ENCODE assay signal across 18 cellular contexts in the genomic region with DNA sequence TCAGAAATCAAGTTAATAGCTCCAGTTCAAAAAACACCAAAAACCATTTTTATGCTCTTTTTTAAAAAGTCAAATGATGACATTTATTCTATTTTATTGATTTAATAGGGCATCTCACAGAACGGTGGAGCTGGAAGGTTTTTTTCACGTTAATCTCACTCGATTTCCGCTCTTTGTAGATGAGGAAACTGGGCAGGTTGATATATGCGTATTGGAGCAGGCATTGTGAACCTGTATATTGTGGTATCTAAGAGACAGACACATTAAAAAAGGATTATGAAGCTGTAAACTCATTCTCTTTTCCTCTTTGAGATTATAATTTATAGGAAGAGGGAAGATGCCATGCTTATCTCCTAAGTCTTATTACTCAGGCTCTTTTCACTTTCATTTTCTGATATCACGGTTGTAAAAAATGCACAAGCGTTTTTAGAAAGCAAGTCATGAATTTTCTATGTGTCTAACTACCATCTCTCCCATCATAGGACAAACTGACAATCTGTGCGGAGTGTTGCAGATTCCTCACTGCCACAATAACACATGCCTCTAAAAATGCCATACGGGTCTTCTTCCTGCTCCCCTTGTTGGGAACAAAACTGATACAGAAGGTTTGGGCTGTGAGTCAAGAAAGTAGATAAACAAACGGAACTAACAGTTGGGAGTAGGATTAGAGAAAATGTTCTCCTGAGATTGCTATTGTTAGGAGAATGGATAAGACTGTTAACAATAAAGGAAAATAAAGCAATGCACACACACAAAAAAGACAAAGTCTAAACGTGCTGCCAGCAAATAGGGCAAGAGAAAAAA.
DNase-seq lines count a peak whose midpoint lies in the region; ATAC-seq and TF ChIP-seq lines count a peak whose summit lies in the region.
"Had no signal": no experiment of that assay in that cellular context is flagged by ENCODE, and none has a peak within 500 bp of the region (broad histone marks: within the 10 kb centered on the region; RNA-seq: fewer than 3 reads in every experiment).

No MANE protein-coding gene starts in this region.

- POLR2A ChIA-PET in activated CD4-positive, alpha-beta T cell treated with anti-CD3 and anti-CD28 coated beads, Interleukin-2, amount 10 ng/mL, durations not matched to agents 7 days and 5 days (lab: Charles Lee): no interaction called here

- H3K36me3 Mint-ChIP-seq in activated CD4-positive, alpha-beta T cell treated with anti-CD3 and anti-CD28 coated beads, Interleukin-2, amount 10 ng/mL, durations not matched to agents 7 days and 5 days (ENCODE audit: low read depth): no peaks in the 10 kb centered on the region

- ATAC-seq in foreskin keratinocyte: no peak
- ATAC-seq: SK-N-SH treated with all-trans-retinoic acid at 6 μM for 48 hours had no signal

- intact Hi-C loops in dorsolateral prefrontal cortex (cut with DNase I): no loop called here

- H3K27me3 ChIP-seq in OCI-LY3 (ENCODE audit: low read depth, low read length): no peaks in the 10 kb centered on the region
- no peaks in the 10 kb centered on the region for H3K27me3 ChIP-seq in muscle layer of duodenum (ENCODE audit: low read depth, low read length)
- no peaks in the 10 kb centered on the region for H3K27me3 ChIP-seq in dorsolateral prefrontal cortex
- no peaks in the 10 kb centered on the region for H3K27me3 ChIP-seq in foreskin keratinocyte
- H3K27me3 ChIP-seq: BLaER1 treated with 17β-estradiol and CSF1 and Interleukin-3, amounts not matched to agents 10 nM and 100 nM; brain microvascular endothelial cell had no signal

- peak overlapping the region; percentile 90 for H2AFZ ChIP-seq in OCI-LY3 (ENCODE audit: low read depth, low read length)

- peak overlapping the region; percentile 70 for H3K4me3 ChIP-seq in OCI-LY3 (ENCODE audit: low read length)
- peak overlapping the region; percentile 5 to 30 for H3K4me3 ChIP-seq in muscle layer of duodenum (ENCODE audit: low read depth in 1 of 2, low read length in 2 of 2)
- H3K4me3 ChIP-seq in dorsolateral prefrontal cortex: peak overlapping the region in 7 of 59 donors; percentile 5 to 22 (median 13)
- H3K4me3 ChIP-seq: BLaER1 treated with 17β-estradiol and CSF1 and Interleukin-3, amounts not matched to agents 10 nM and 100 nM had no signal

- H3K4me1 Mint-ChIP-seq in activated CD4-positive, alpha-beta T cell treated with anti-CD3 and anti-CD28 coated beads, Interleukin-2, amount 10 ng/mL, durations not matched to agents 7 days and 5 days: no peaks in the 10 kb centered on the region

- no peak overlapping the region for H3K4me3 Mint-ChIP-seq in activated CD4-positive, alpha-beta T cell treated with anti-CD3 and anti-CD28 coated beads, Interleukin-2, amount 10 ng/mL, durations not matched to agents 7 days and 5 days

- no peak overlapping the region for H3K27ac ChIP-seq in OCI-LY3 (ENCODE audit: low read length)
- peak overlapping the region; percentile 75 for H3K27ac ChIP-seq in cingulate gyrus (ENCODE audit: low read depth, low read length)
- no peak overlapping the region for H3K27ac ChIP-seq in muscle layer of duodenum (ENCODE audit: low read length)
- peak overlapping the region in 21 of 59 donors; percentile 5 to 69 (median 47) for H3K27ac ChIP-seq in dorsolateral prefrontal cortex
- no peak overlapping the region for H3K27ac ChIP-seq in foreskin keratinocyte
- H3K27ac ChIP-seq: BLaER1 treated with 17β-estradiol and CSF1 and Interleukin-3, amounts not matched to agents 10 nM and 100 nM; brain microvascular endothelial cell; WERI-Rb-1 had no signal

- H3K4me1 ChIP-seq in OCI-LY3 (ENCODE audit: low read length) (no peaks in the 10 kb centered on the region), muscle layer of duodenum (ENCODE audit: control insufficient read depth in 1 of 2, insufficient read depth in 2 of 2, low read length in 2 of 2) (no peaks in the 10 kb centered on the region), foreskin keratinocyte (no peaks in the 10 kb centered on the region)
- H3K4me1 ChIP-seq: BLaER1 treated with 17β-estradiol and CSF1 and Interleukin-3, amounts not matched to agents 10 nM and 100 nM had no signal

- TF ChIP-seq CTCF in OCI-LY3 (IDR thresholded peaks at IDR 0.05; ENCODE audit: low read depth, low read length) (no peak), dorsolateral prefrontal cortex (IDR thresholded peaks at IDR 0.05 in 54 of 56, conservative IDR thresholded peaks at IDR 0.05 in 2 of 56; ENCODE audit: low read depth in 1 of 56, partially characterized antibody in 56 of 56) (no peak), foreskin keratinocyte (conservative IDR thresholded peaks at IDR 0.05) (no peak)

- peak overlapping the region; percentile 62 for H3K4me2 ChIP-seq in OCI-LY3 (ENCODE audit: low read length)
- H3K4me2 ChIP-seq: BLaER1 treated with 17β-estradiol and CSF1 and Interleukin-3, amounts not matched to agents 10 nM and 100 nM had no signal

- peaks cover 2% of the 10 kb centered on the region for H3K9me3 Mint-ChIP-seq in activated CD4-positive, alpha-beta T cell treated with anti-CD3 and anti-CD28 coated beads, Interleukin-2, amount 10 ng/mL, durations not matched to agents 7 days and 5 days

- H3K9ac ChIP-seq in OCI-LY3 (ENCODE audit: low read length): peak overlapping the region; percentile 4; the same call in 1 of the 2 replicates
- H3K9ac ChIP-seq: BLaER1 treated with 17β-estradiol and CSF1 and Interleukin-3, amounts not matched to agents 10 nM and 100 nM had no signal

- H3K27ac Mint-ChIP-seq in activated CD4-positive, alpha-beta T cell treated with anti-CD3 and anti-CD28 coated beads, Interleukin-2, amount 10 ng/mL, durations not matched to agents 7 days and 5 days: no peak overlapping the region

- no peaks in the 10 kb centered on the region for H4K20me1 ChIP-seq in OCI-LY3 (ENCODE audit: insufficient read depth, low read length)
- H4K20me1 ChIP-seq: BLaER1 treated with 17β-estradiol and CSF1 and Interleukin-3, amounts not matched to agents 10 nM and 100 nM had no signal

- CTCF ChIA-PET in activated CD4-positive, alpha-beta T cell treated with anti-CD3 and anti-CD28 coated beads, Interleukin-2, amount 10 ng/mL, durations not matched to agents 7 days and 5 days (lab: Charles Lee): no interaction called here

- H3K9me3 ChIP-seq in OCI-LY3 (ENCODE audit: insufficient read depth, low read length) (peaks cover 2% of the 10 kb centered on the region; the same call in 1 of the 2 replicates), muscle layer of duodenum (ENCODE audit: control insufficient read depth in 1 of 2, low read length in 2 of 2) (no peaks in the 10 kb centered on the region)

- no peaks in the 10 kb centered on the region for H3K36me3 ChIP-seq in OCI-LY3 (replicated peaks; ENCODE audit: low read depth, low read length)
- H3K36me3 ChIP-seq in muscle layer of duodenum (ENCODE audit: control insufficient read depth in 1 of 2, insufficient read depth in 2 of 2, low read length in 2 of 2): no peaks in the 10 kb centered on the region
- H3K36me3 ChIP-seq: BLaER1 treated with 17β-estradiol and CSF1 and Interleukin-3, amounts not matched to agents 10 nM and 100 nM; brain microvascular endothelial cell; WERI-Rb-1 had no signal

- H3K27me3 Mint-ChIP-seq in activated CD4-positive, alpha-beta T cell treated with anti-CD3 and anti-CD28 coated beads, Interleukin-2, amount 10 ng/mL, durations not matched to agents 7 days and 5 days: no peaks in the 10 kb centered on the region

- DNase-seq in D341Med (ENCODE audit: low spot score): peak; percentile 13
- no peak for DNase-seq in dorsolateral prefrontal cortex
- DNase-seq in activated CD4-positive, CD25-positive, alpha-beta regulatory T cell (lab: John Stamatoyannopoulos, UW): no peak
- no peak for DNase-seq in foreskin keratinocyte
- DNase-seq in activated CD4-positive, alpha-beta T cell treated with anti-CD3 and anti-CD28 coated beads, Interleukin-2, amount 10 ng/mL, durations not matched to agents 7 days and 5 days: no peak
- DNase-seq: activated gamma-delta T cell; brain microvascular endothelial cell; DMS79 treated with DMSO at 0.1 percent for 48 hours; effector CD8-positive, alpha-beta T cell; foreskin melanocyte; MV-4-11; NCI-H2171 treated with DMSO at 0.1 percent for 48 hours; WERI-Rb-1 had no signal

- no peaks in the 10 kb centered on the region for H3K79me2 ChIP-seq in OCI-LY3 (ENCODE audit: low read length)
